ENCODE assay signal across 10 cellular contexts in the genomic region with DNA sequence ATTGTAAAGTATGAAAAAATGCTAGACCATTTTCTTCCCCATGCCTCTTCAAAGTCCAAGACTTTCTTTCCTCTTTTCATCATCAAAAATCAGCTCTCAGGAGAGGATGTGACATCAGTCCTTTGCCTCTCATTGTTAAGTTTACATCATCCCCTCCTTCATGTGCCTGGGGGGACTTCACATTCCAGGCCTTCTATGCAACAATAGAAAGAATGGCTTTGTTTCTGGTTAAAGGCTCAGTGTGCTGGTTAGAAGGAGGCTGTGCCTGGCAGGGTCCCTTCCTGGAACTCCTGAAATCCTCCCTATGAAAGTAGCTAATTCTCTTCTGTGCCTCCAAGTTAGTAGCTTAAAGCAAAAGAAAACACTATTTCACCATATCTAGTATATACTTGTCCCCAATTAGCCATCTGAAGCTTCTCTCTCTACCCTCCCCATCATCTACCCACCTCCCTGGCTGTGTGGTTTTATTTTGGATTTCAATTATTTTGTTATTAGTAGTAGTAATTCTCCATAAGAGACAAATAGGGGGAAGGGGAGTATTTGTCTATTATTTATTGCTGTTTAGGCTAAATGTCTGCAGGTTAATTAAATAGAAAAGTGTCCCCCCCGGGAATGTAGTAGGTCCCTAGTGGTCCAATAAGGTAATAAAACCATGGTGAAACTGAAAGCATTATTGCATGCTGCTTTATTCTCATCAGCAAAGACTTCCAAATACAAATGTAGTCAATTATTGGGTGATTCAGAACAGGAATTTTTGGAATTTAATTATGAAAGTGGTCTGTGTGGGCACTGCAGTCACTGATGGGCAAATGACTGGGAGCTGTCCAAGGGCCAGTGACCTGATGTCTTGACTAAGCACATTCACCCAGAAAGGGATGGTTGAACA.
DNase-seq lines count a peak whose midpoint lies in the region; ATAC-seq and TF ChIP-seq lines count a peak whose summit lies in the region.
"Had no signal": no experiment of that assay in that cellular context is flagged by ENCODE, and none has a peak within 500 bp of the region (broad histone marks: within the 10 kb centered on the region; RNA-seq: fewer than 3 reads in every experiment).

No MANE protein-coding gene starts in this region.

- H3K9me3 ChIP-seq in A673 (ENCODE audit: low read depth, low read length, poor library complexity, severe bottlenecking), result no peaks in the 10 kb centered on the region
- H3K9me3 ChIP-seq in HUES48 (ENCODE audit: control insufficient read depth, insufficient read depth, low read length), result no peaks in the 10 kb centered on the region
- H3K9me3 ChIP-seq in spleen, result no peaks in the 10 kb centered on the region

- no peaks in the 10 kb centered on the region for H3K27me3 ChIP-seq in A673 (replicated peaks; ENCODE audit: insufficient read depth, low read depth, low read length, poor library complexity)
- H3K27me3 ChIP-seq in HUES48 (ENCODE audit: control insufficient read depth, insufficient read depth, low read length), result no peaks in the 10 kb centered on the region
- H3K27me3 ChIP-seq in spleen (replicated peaks in 1 of 7), result no peaks in the 10 kb centered on the region

- POLR2A ChIA-PET in A673 (lab: Charles Lee; ENCODE audit: low non-redundant PET), result no interaction called here

- intact Hi-C loops in A673 (cut with micrococcal nuclease; ENCODE audit: unreplicated experiment), result no loop called here
- intact Hi-C loops in spleen (cut with DNase I; ENCODE audit: low total_unique reads), result no loop called here

- CTCF ChIA-PET in A673 (lab: Charles Lee), result no interaction called here

- no TSS peak for BruUV-seq in A673 (replicated peaks; lab: Mats Ljungman, UMichigan)

- no peaks in the 10 kb centered on the region for H3K36me3 ChIP-seq in A673 (ENCODE audit: insufficient read depth, low read length, poor library complexity, severe bottlenecking)
- no peaks in the 10 kb centered on the region for H3K36me3 ChIP-seq in HUES48 (ENCODE audit: control insufficient read depth, insufficient read depth, low read length)
- H3K36me3 ChIP-seq in spleen, result no peaks in the 10 kb centered on the region

- DNase-seq in A673 (ENCODE audit: low spot score) (peak; percentile 25), caudate nucleus (lab: John Stamatoyannopoulos, UW) (peak in 16 of 61 donors; percentile 1 to 37 (median 12)), kidney glomerular epithelial cell (lab: John Stamatoyannopoulos, UW) (peak; percentile 75), spleen (no peak), NCI-H2081 treated with DMSO at 0.1 percent for 48 hours (lab: John Stamatoyannopoulos, UW) (no peak)
- DNase-seq in activated T-cell treated with anti-CD3 and anti-CD28 coated beads, Interleukin-2, amount 50 U/mL, for 48 hours, result no peak
- DNase-seq: MV-4-11, Right ventricle myocardium superior had no signal

- H3K9ac ChIP-seq in HUES48 (ENCODE audit: low read depth, low read length), result peak overlapping the region; percentile 72; the same call in 1 of the 2 replicates

- TF ChIP-seq CTCF in A673 (conservative IDR thresholded peaks at IDR 0.05; ENCODE audit: low read depth, low read length) (no peak; the same call in 1 of the 2 replicates), spleen (IDR thresholded peaks at IDR 0.05 in 8 of 11, conservative IDR thresholded peaks at IDR 0.05 in 3 of 11) (peak in 3 of 11 experiments; percentile 8 to 28 (median 17))

- TF ChIP-seq POLR2A in spleen (IDR thresholded peaks at IDR 0.05), result no peak

- H3K4me3 ChIP-seq in A673 (ENCODE audit: low read depth, low read length, poor library complexity, severe bottlenecking) (no peak overlapping the region), HUES48 (ENCODE audit: low read depth, low read length) (0 out of 2 replicates have a peak overlapping the region, but pooled peaks have one; percentile 6), spleen (no peak overlapping the region)

- H3K27ac ChIP-seq in A673 (ENCODE audit: low read depth, low read length, poor library complexity, severe bottlenecking) (no peak overlapping the region), HUES48 (ENCODE audit: low read depth, low read length) (peak overlapping the region; percentile 88), caudate nucleus (ENCODE audit: low read depth, low read length) (peak overlapping the region; percentile 81), spleen (peak overlapping the region in 2 of 8 donors; percentile 40)

- ATAC-seq in GM19351 (IDR thresholded peaks at IDR 0.05; ENCODE audit: unreplicated experiment), result no peak

- H3K4me1 ChIP-seq in A673 (ENCODE audit: insufficient read depth, low read length, poor library complexity, severe bottlenecking) (no peaks in the 10 kb centered on the region), HUES48 (ENCODE audit: control insufficient read depth, insufficient read depth, low read length) (peaks cover 40% of the 10 kb centered on the region), spleen (peaks cover 0 to 5% (median 0%) of the 10 kb centered on the region in 6 donors)

- WGBS in spleen, 5 donors, result 38 to 69% (median 50%) methylated on average over 1 of the region's 1 CpG

Comparison
In these comparisons a context has a peak if more than half of its experiments do, and no peak if none do; other contexts are left out.
1. DNase-seq: peak in A673 (single experiment) and kidney glomerular epithelial cell (single experiment); none in activated T-cell treated with anti-CD3 and anti-CD28 coated beads, Interleukin-2, amount 50 U/mL, for 48 hours (0 of 2), spleen (single experiment) and NCI-H2081 treated with DMSO at 0.1 percent for 48 hours (single experiment).